25 cellular contexts compared by ENCODE assay signal in genomic region chr12:112573151-112573550, GRCh38.
DNase-seq lines count a peak whose midpoint lies in the region; FAIRE-seq and TF ChIP-seq lines count a peak whose summit lies in the region.
"Had no signal": no experiment of that assay in that cellular context is flagged by ENCODE, and none has a peak within 500 bp of the region (broad histone marks: within the 10 kb centered on the region; RNA-seq: fewer than 3 reads in every experiment).

No MANE protein-coding gene starts in this region.

- H3K4me2 ChIP-seq in BLaER1 = 0 out of 2 replicates have a peak overlapping the region, but pooled peaks have one; percentile 24

- no peak overlapping the region for H3K27ac ChIP-seq in BLaER1
- H3K27ac ChIP-seq in sigmoid colon = no peak overlapping the region

- no peaks in the 10 kb centered on the region for H3K9me3 Mint-ChIP-seq in mesothelial cell of epicardium
- H3K9me3 Mint-ChIP-seq: CD8-positive, alpha-beta memory T cell had no signal

- no peaks in the 10 kb centered on the region for H3K36me3 Mint-ChIP-seq in mesothelial cell of epicardium
- H3K36me3 Mint-ChIP-seq: CD14-positive monocyte; CD4-positive, alpha-beta memory T cell; CD4-positive, CD25-positive, alpha-beta regulatory T cell; CD8-positive, alpha-beta memory T cell had no signal

- TF ChIP-seq POLR2A in sigmoid colon (IDR thresholded peaks at IDR 0.05) = no peak

- H3K36me3 ChIP-seq in BLaER1 (no peaks in the 10 kb centered on the region), sigmoid colon (no peaks in the 10 kb centered on the region)

- TF ChIP-seq CTCF in sigmoid colon (IDR thresholded peaks at IDR 0.05) (no peak), mesothelial cell of epicardium (IDR thresholded peaks at IDR 0.05; ENCODE audit: unreplicated experiment) (no peak)

- peaks cover 4% of the 10 kb centered on the region for H3K4me1 ChIP-seq in BLaER1
- H3K4me1 ChIP-seq in sigmoid colon = peaks cover 0 to 6% (median 3%) of the 10 kb centered on the region in 4 donors

- TF ChIP-seq EP300 in sigmoid colon (IDR thresholded peaks at IDR 0.05) = no peak

- DNase-seq in HK-2 (ENCODE audit: unreplicated experiment) (peak; percentile 6), kidney glomerular epithelial cell (lab: John Stamatoyannopoulos, UW) (peak; percentile 55), left kidney (ENCODE audit: low read depth, low spot score) (peak; percentile 22), frontal cortex (ENCODE audit: low spot score in 2 of 2) (no peak), NCI-H345 treated with DMSO at 0.1 percent for 48 hours (lab: John Stamatoyannopoulos, UW; ENCODE audit: unreplicated experiment) (no peak), sigmoid colon (no peak), mesothelial cell of epicardium (ENCODE audit: low spot score in 2 of 2, unreplicated experiment in 2 of 2) (no peak)
- DNase-seq: 8988T; AML-193; C1 segment of cervical spinal cord; Calu3; CD4-positive, alpha-beta memory T cell; CD4-positive, CD25-positive, alpha-beta regulatory T cell; CD8-positive, alpha-beta memory T cell; COR-L47; DMS79 treated with DMSO at 0.1 percent for 48 hours; GF-D8 had no signal

- no peak overlapping the region for H3K27ac Mint-ChIP-seq in mesothelial cell of epicardium
- H3K27ac Mint-ChIP-seq: B cell; CD14-positive monocyte; CD4-positive, alpha-beta memory T cell; CD4-positive, CD25-positive, alpha-beta regulatory T cell; CD8-positive, alpha-beta memory T cell had no signal

- intact Hi-C loops in sigmoid colon (cut with DNase I) = no loop called here

- H3K4me3 ChIP-seq in BLaER1 (no peak overlapping the region), sigmoid colon (no peak overlapping the region)

- H3K27me3 ChIP-seq in BLaER1 = peaks cover 4% of the 10 kb centered on the region; the same call in 1 of the 2 replicates
- peaks cover 6 to 33% (median 28%) of the 10 kb centered on the region in 3 donors for H3K27me3 ChIP-seq in sigmoid colon

- H3K9me3 ChIP-seq in BLaER1 (no peaks in the 10 kb centered on the region), sigmoid colon (no peaks in the 10 kb centered on the region)

- no peaks in the 10 kb centered on the region for H4K20me1 ChIP-seq in BLaER1

- 62 to 79% methylated on average over 2 of the region's 2 CpGs for WGBS in sigmoid colon, 2 donors

- H3K27me3 Mint-ChIP-seq in mesothelial cell of epicardium (ENCODE audit: low read depth) = peaks cover 57% of the 10 kb centered on the region

- FAIRE-seq in frontal cortex (lab: Jason Lieb, UNC) = no peak
- FAIRE-seq: A204.1, D721Med, G401.6, GM12891, GM19239 had no signal

- H3K4me3 Mint-ChIP-seq in mesothelial cell of epicardium = no peak overlapping the region
- H3K4me3 Mint-ChIP-seq: B cell; CD4-positive, alpha-beta memory T cell; CD4-positive, CD25-positive, alpha-beta regulatory T cell; CD8-positive, alpha-beta memory T cell had no signal

- no peak overlapping the region for H3K9ac ChIP-seq in BLaER1

- no peaks in the 10 kb centered on the region for H3K4me1 Mint-ChIP-seq in mesothelial cell of epicardium
- H3K4me1 Mint-ChIP-seq: B cell, CD14-positive monocyte had no signal

Comparison
In these comparisons a context has a peak if more than half of its experiments do, and no peak if none do; other contexts are left out.
1. DNase-seq: peak in HK-2 (single experiment), kidney glomerular epithelial cell (single experiment) and left kidney (single experiment); none in frontal cortex (0 of 2), NCI-H345 treated with DMSO at 0.1 percent for 48 hours (single experiment), sigmoid colon (single experiment) and mesothelial cell of epicardium (0 of 2).